ENCODE assay signal across 8 cellular contexts in the genomic region with DNA sequence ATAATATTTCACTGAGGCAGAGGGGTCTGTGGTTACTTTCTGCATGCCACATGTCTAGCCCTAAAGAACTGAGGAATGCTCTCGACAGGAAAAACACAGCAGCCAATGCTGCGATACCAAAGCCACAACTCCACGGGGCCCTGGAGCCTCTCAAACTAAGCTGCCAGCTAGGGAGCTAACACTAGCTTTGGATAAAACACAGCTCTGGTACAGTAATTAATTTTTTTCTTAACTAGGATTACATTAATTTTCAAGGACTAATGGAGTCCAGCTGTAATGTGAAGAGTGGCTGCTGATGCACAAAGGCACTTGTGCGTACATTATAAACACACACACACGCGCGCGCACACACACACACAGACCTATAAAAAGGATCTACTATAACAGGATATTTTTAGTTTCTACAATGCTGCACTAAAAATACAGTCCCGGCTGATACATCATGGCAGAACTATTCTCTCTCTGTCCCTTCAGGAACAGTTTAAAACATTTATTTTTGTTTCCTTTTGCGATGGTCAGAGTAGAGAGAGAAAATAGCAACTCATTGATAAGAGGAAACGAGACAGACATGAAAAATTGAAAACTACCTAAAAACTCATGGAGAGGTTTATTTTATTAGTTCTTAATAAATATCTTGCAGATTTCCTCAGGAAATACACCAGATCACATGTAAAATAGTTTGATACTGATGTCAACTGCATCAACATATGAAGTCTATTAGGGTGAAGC.
DNase-seq lines count a peak whose midpoint lies in the region; TF ChIP-seq lines count a peak whose summit lies in the region.

No MANE protein-coding gene starts in this region.

- H3K27me3 ChIP-seq in GM06990 (replicated peaks; ENCODE audit: control insufficient read depth, insufficient read depth, low read length) (no peaks in the 10 kb centered on the region), SU-DHL-6 (ENCODE audit: low read length) (no peaks in the 10 kb centered on the region), fibroblast of lung (ENCODE audit: control insufficient read depth, insufficient read depth, low read length) (no peaks in the 10 kb centered on the region), rectal smooth muscle tissue (ENCODE audit: control insufficient read depth, insufficient read depth, low read length) (no peaks in the 10 kb centered on the region)

- H3K9me3 ChIP-seq in SU-DHL-6 (ENCODE audit: insufficient read depth, low read length) (no peaks in the 10 kb centered on the region), fibroblast of lung (ENCODE audit: control insufficient read depth, insufficient read depth, low read depth, low read length) (no peaks in the 10 kb centered on the region)

- peaks cover 11% of the 10 kb centered on the region; the same call in 1 of the 2 replicates for H3F3A ChIP-seq in SU-DHL-6 (ENCODE audit: insufficient read depth)

- no peaks in the 10 kb centered on the region for H3K79me2 ChIP-seq in SU-DHL-6 (ENCODE audit: insufficient read depth, low read length)
- H3K79me2 ChIP-seq in fibroblast of lung (ENCODE audit: control insufficient read depth, insufficient read depth, low read length): peaks cover 2% of the 10 kb centered on the region

- peaks cover 30% of the 10 kb centered on the region for H3K4me1 ChIP-seq in fibroblast of lung (ENCODE audit: control insufficient read depth, extremely low read depth, insufficient read depth, low read length)
- H3K4me1 ChIP-seq in rectal smooth muscle tissue (ENCODE audit: control insufficient read depth, insufficient read depth, low read length): peaks cover 47% of the 10 kb centered on the region

- H3K36me3 ChIP-seq in GM06990 (ENCODE audit: control insufficient read depth, insufficient read depth, low read length) (no peaks in the 10 kb centered on the region), SU-DHL-6 (ENCODE audit: low read length) (0 out of 2 replicates have a peak, but pooled peaks cover 3% of the 10 kb centered on the region), fibroblast of lung (ENCODE audit: control insufficient read depth, insufficient read depth, low read length) (no peaks in the 10 kb centered on the region), rectal smooth muscle tissue (ENCODE audit: control insufficient read depth, insufficient read depth, low read length) (no peaks in the 10 kb centered on the region)

- H4K20me1 ChIP-seq in SU-DHL-6 (ENCODE audit: low read depth, low read length) (no peaks in the 10 kb centered on the region), fibroblast of lung (ENCODE audit: control insufficient read depth, extremely low read depth, insufficient read depth, low read length) (no peaks in the 10 kb centered on the region)

- DNase-seq in GM06990 (ENCODE audit: extremely low read depth, insufficient read length) (no peak), fibroblast of lung (ENCODE audit: low read depth in 2 of 2) (peak; percentile 90 to 93), NCI-H345 treated with DMSO at 0.1 percent for 48 hours (lab: John Stamatoyannopoulos, UW; ENCODE audit: unreplicated experiment) (no peak), posterior vena cava (ENCODE audit: low spot score) (no peak), lower leg skin (ENCODE audit: low spot score in 2 of 2) (no peak)
- no peak for DNase-seq in stimulated activated CD4-positive, alpha-beta T cell treated with anti-CD3 and anti-CD28 coated beads, Interleukin-4, amount 100 ng/mL, for 24 hours

- no peak for TF ChIP-seq CTCF in GM06990 (IDR thresholded peaks at IDR 0.05; ENCODE audit: insufficient read depth, low read length, poor library complexity, severe bottlenecking)
- TF ChIP-seq CTCF in SU-DHL-6 (IDR thresholded peaks at IDR 0.05; ENCODE audit: insufficient read depth, low read length, poor library complexity, severe bottlenecking): no peak
- no peak for TF ChIP-seq CTCF in fibroblast of lung (conservative IDR thresholded peaks at IDR 0.05 in 1 of 2, IDR thresholded peaks at IDR 0.05 in 1 of 2; ENCODE audit: low read depth in 1 of 2, low read length in 2 of 2)
- no peak for TF ChIP-seq CTCF in lower leg skin (IDR thresholded peaks at IDR 0.05)

- H3K4me3 ChIP-seq in GM06990 (replicated peaks; ENCODE audit: low read depth, low read length): peak overlapping the region; percentile 51
- peak overlapping the region; percentile 45 for H3K4me3 ChIP-seq in SU-DHL-6 (ENCODE audit: insufficient read depth, low read length, poor library complexity, severe bottlenecking)
- H3K4me3 ChIP-seq in fibroblast of lung (replicated peaks in 1 of 4; ENCODE audit: control extremely low read depth in 1 of 4, insufficient read depth in 1 of 4, low read depth in 3 of 4, low read length in 4 of 4): peak overlapping the region in 3 of 4 experiments; percentile 8 to 43 (median 10)
- H3K4me3 ChIP-seq in rectal smooth muscle tissue (ENCODE audit: low read length): peak overlapping the region; percentile 42
- H3K4me3 ChIP-seq in lower leg skin (ENCODE audit: low read depth, poor library complexity, severe bottlenecking): no peak overlapping the region

- no peaks in the 10 kb centered on the region for H3K9me2 ChIP-seq in SU-DHL-6 (replicated peaks; ENCODE audit: insufficient read depth, low read length)

- H2AFZ ChIP-seq in SU-DHL-6 (ENCODE audit: low read depth, low read length, severe bottlenecking) (peak overlapping the region; percentile 10), fibroblast of lung (ENCODE audit: low read length) (no peak overlapping the region)

- WGBS in lower leg skin, 2 donors: 49 to 58% methylated on average over 11 of the region's 11 CpGs

- H3K27ac ChIP-seq in SU-DHL-6 (ENCODE audit: low read depth, low read length): peak overlapping the region; percentile 72
- H3K27ac ChIP-seq in fibroblast of lung (ENCODE audit: insufficient read depth, low read length): peak overlapping the region; percentile 93
- peak overlapping the region; percentile 87 for H3K27ac ChIP-seq in rectal smooth muscle tissue (ENCODE audit: low read depth, low read length)

- H3K9ac ChIP-seq in SU-DHL-6 (ENCODE audit: low read length) (peak overlapping the region; percentile 25), fibroblast of lung (ENCODE audit: insufficient read depth, low read length) (peak overlapping the region; percentile 72), rectal smooth muscle tissue (ENCODE audit: low read length) (peak overlapping the region; percentile 10)

- no peak for TF ChIP-seq POLR2A in lower leg skin (IDR thresholded peaks at IDR 0.05)

- intact Hi-C loops in posterior vena cava (cut with DNase I): loop anchor here (5.0 kb wide), 1 partner anchor 38 kb away; no protein-coding TSS in a partner anchor
- intact Hi-C loops in lower leg skin (cut with DNase I; ENCODE audit: low total_unique reads): no loop called here

- H3K4me2 ChIP-seq in SU-DHL-6 (ENCODE audit: low read depth, low read length, poor library complexity, severe bottlenecking): peak overlapping the region; percentile 90
- H3K4me2 ChIP-seq in fibroblast of lung (ENCODE audit: extremely low read depth, insufficient read depth, low read length): peak overlapping the region; percentile 87

Comparison
In these comparisons a context has a peak if more than half of its experiments do, and no peak if none do; other contexts are left out.
1. DNase-seq: peak in fibroblast of lung (2 of 2); none in GM06990 (single experiment), NCI-H345 treated with DMSO at 0.1 percent for 48 hours (single experiment), posterior vena cava (single experiment), lower leg skin (0 of 2) and stimulated activated CD4-positive, alpha-beta T cell treated with anti-CD3 and anti-CD28 coated beads, Interleukin-4, amount 100 ng/mL, for 24 hours (single experiment).
2. H3K9ac ChIP-seq: peak in every context shown above with its lines; median percentile 72 in fibroblast of lung; 25 in SU-DHL-6; 10 in rectal smooth muscle tissue.
3. Peak in every context shown above with its lines, with median percentiles within 50 percentile points of each other: H3K27ac ChIP-seq.